In genomic region chr18:75238100-75238499, GRCh38 we compare ENCODE assay signal across 18 cellular contexts.
"Had no signal": no experiment of that assay in that cellular context is flagged by ENCODE, and none has a peak within 500 bp of the region (broad histone marks: within the 10 kb centered on the region; RNA-seq: fewer than 3 reads in every experiment).

No MANE protein-coding gene starts in this region.

- H3K9me3 ChIP-seq: adrenal gland, breast epithelium, esophagus muscularis mucosa, neutrophil had no signal

- H3K27ac Mint-ChIP-seq: activated CD4-positive, alpha-beta memory T cell treated with anti-CD3 and anti-CD28 coated beads for 36 hours; activated CD4-positive, alpha-beta T cell treated with anti-CD3 and anti-CD28 coated beads for 36 hours; activated naive CD4-positive, alpha-beta T cell treated with anti-CD3 and anti-CD28 coated beads, Interleukin-2, amount 10 ng/mL, durations not matched to agents 7 days and 5 days; activated T-cell treated with anti-CD3 and anti-CD28 coated beads, Interleukin-2, amount 50 U/mL, for 24 hours; memory B cell; type B pancreatic cell; WTC11 had no signal

- H3K4me1 ChIP-seq: breast epithelium had no signal

- H3K27me3 ChIP-seq: adrenal gland, breast epithelium, esophagus muscularis mucosa, neutrophil had no signal

- H3K27ac ChIP-seq: adrenal gland, breast epithelium, coronary artery, esophagus muscularis mucosa, neutrophil had no signal

- H3K9me3 Mint-ChIP-seq: activated CD4-positive, alpha-beta memory T cell treated with anti-CD3 and anti-CD28 coated beads for 36 hours; activated naive CD4-positive, alpha-beta T cell treated with anti-CD3 and anti-CD28 coated beads, Interleukin-2, amount 10 ng/mL, durations not matched to agents 7 days and 5 days; activated T-cell treated with anti-CD3 and anti-CD28 coated beads, Interleukin-2, amount 50 U/mL, for 24 hours; memory B cell; naive thymus-derived CD8-positive, alpha-beta T cell; type B pancreatic cell had no signal

- H3K36me3 ChIP-seq: adrenal gland, breast epithelium, neutrophil had no signal

- H3K36me3 Mint-ChIP-seq: activated CD4-positive, alpha-beta memory T cell treated with anti-CD3 and anti-CD28 coated beads for 36 hours had no signal

- H3K4me3 ChIP-seq: adrenal gland, breast epithelium, coronary artery, esophagus muscularis mucosa had no signal

- DNase-seq: activated CD4-positive, alpha-beta memory T cell treated with anti-CD3 and anti-CD28 coated beads for 36 hours; activated CD4-positive, alpha-beta T cell treated with anti-CD3 and anti-CD28 coated beads for 36 hours; activated effector memory CD4-positive, alpha-beta T cell treated with Interleukin-2 at 50 U/mL for 16 hours; activated naive CD4-positive, alpha-beta T cell treated with anti-CD3 and anti-CD28 coated beads, Interleukin-2, amount 10 ng/mL, durations not matched to agents 7 days and 5 days; activated T-cell treated with anti-CD3 and anti-CD28 coated beads, Interleukin-2, amount 50 U/mL, for 24 hours; adrenal gland; left ventricle myocardium superior; naive thymus-derived CD8-positive, alpha-beta T cell; retina; stimulated activated naive CD4-positive, alpha-beta T cell treated with Interleukin-2 at 50 U/mL for 16 hours; SW 1271 had no signal

- H3K4me1 Mint-ChIP-seq: WTC11 had no signal

- H3K27me3 Mint-ChIP-seq: activated CD4-positive, alpha-beta memory T cell treated with anti-CD3 and anti-CD28 coated beads for 36 hours; activated CD4-positive, alpha-beta T cell treated with anti-CD3 and anti-CD28 coated beads for 36 hours; activated naive CD4-positive, alpha-beta T cell treated with anti-CD3 and anti-CD28 coated beads, Interleukin-2, amount 10 ng/mL, durations not matched to agents 7 days and 5 days; activated T-cell treated with anti-CD3 and anti-CD28 coated beads, Interleukin-2, amount 50 U/mL, for 24 hours; memory B cell; naive thymus-derived CD8-positive, alpha-beta T cell had no signal

- H3K4me3 Mint-ChIP-seq: activated CD4-positive, alpha-beta memory T cell treated with anti-CD3 and anti-CD28 coated beads for 36 hours; activated CD4-positive, alpha-beta T cell treated with anti-CD3 and anti-CD28 coated beads for 36 hours; activated naive CD4-positive, alpha-beta T cell treated with anti-CD3 and anti-CD28 coated beads, Interleukin-2, amount 10 ng/mL, durations not matched to agents 7 days and 5 days; activated T-cell treated with anti-CD3 and anti-CD28 coated beads, Interleukin-2, amount 50 U/mL, for 24 hours; memory B cell; naive thymus-derived CD8-positive, alpha-beta T cell; type B pancreatic cell; WTC11 had no signal

- ATAC-seq: activated CD4-positive, alpha-beta T cell treated with anti-CD3 and anti-CD28 coated beads for 36 hours; left ventricle myocardium superior; naive thymus-derived CD8-positive, alpha-beta T cell; WTC11 had no signal
